8 cellular contexts compared by ENCODE assay signal in genomic region chr9:70257991-70258691, GRCh38. TPM values are rescaled to one million over a fixed set of nuclear protein-coding genes. Genes with fewer than 3 reads are reported as not detected.
DNase-seq lines count a peak whose midpoint lies in the region; ATAC-seq, FAIRE-seq and TF ChIP-seq lines count a peak whose summit lies in the region.

No MANE protein-coding gene starts in this region.

- peak in 1 of 2 experiments; percentile 40 for DNase-seq in Caco-2
- DNase-seq in GM19238 (ENCODE audit: insufficient read length, low spot score), result peak; percentile 20
- peak; percentile 92 for DNase-seq in NCI-H69 (lab: John Stamatoyannopoulos, UW)
- DNase-seq in left cardiac atrium, result peak; percentile 28
- DNase-seq in pancreas, result peak in 5 of 6 donors; percentile 72 to 90 (median 81)
- no peak for DNase-seq in GM13977 (ENCODE audit: low spot score)

- no peaks in the 10 kb centered on the region for H3K4me1 ChIP-seq in Caco-2
- H3K4me1 ChIP-seq in pancreas, result peaks cover 14 to 58% (median 43%) of the 10 kb centered on the region in 3 donors

- H3K4me3 ChIP-seq in Caco-2 (ENCODE audit: low read depth, low read length), result peak overlapping the region; percentile 54
- H3K4me3 ChIP-seq in pancreas, result peak overlapping the region; percentile 2 to 84 (median 72)

- H3K36me3 ChIP-seq in Caco-2 (ENCODE audit: control insufficient read depth, insufficient read depth, low read length) (no peaks in the 10 kb centered on the region), pancreas (no peaks in the 10 kb centered on the region)

- H3K27me3 Mint-ChIP-seq in Caco-2 (ENCODE audit: insufficient read depth, unreplicated experiment), result no peaks in the 10 kb centered on the region

- CTCF ChIA-PET in Caco-2 (lab: Charles Lee), result no interaction called here

- no peak for FAIRE-seq in pancreas (lab: Jason Lieb, UNC)

- TF ChIP-seq CTCF in Caco-2 (IDR thresholded peaks at IDR 0.05; ENCODE audit: insufficient read depth in 1 of 2, low read depth in 1 of 2, low read length in 1 of 2, severe bottlenecking in 1 of 2, unreplicated experiment in 1 of 2) (no peak), pancreas (IDR thresholded peaks at IDR 0.05) (no peak), GM13977 (IDR thresholded peaks at IDR 0.05; ENCODE audit: extremely low read depth, insufficient read depth, missing control alignments) (no peak)

- H3K36me3 Mint-ChIP-seq in Caco-2 (ENCODE audit: insufficient read depth, unreplicated experiment), result peaks cover 26% of the 10 kb centered on the region

- peak; percentile 39 for ATAC-seq in HG03159 (IDR thresholded peaks at IDR 0.05; ENCODE audit: unreplicated experiment)
- peak; percentile 55 to 68 for ATAC-seq in left cardiac atrium
- peak; percentile 63 to 78 (median 72) for ATAC-seq in pancreas

- peaks cover 8% of the 10 kb centered on the region for H3K4me1 Mint-ChIP-seq in Caco-2 (ENCODE audit: low read depth, unreplicated experiment)

- H3K27me3 ChIP-seq in Caco-2 (replicated peaks; ENCODE audit: control insufficient read depth, insufficient read depth, low read length), result no peaks in the 10 kb centered on the region
- no peaks in the 10 kb centered on the region for H3K27me3 ChIP-seq in pancreas

- intact Hi-C loops in Caco-2 (cut with micrococcal nuclease; ENCODE audit: unreplicated experiment), result no loop called here
- intact Hi-C loops in left cardiac atrium (cut with DNase I), result loop anchor here in 1 of 2 donors (10.0 kb wide), 1 partner anchor 347 kb away; no protein-coding TSS in a partner anchor
- intact Hi-C loops in pancreas (cut with DNase I), result no loop called here

- H3K27ac Mint-ChIP-seq in Caco-2 (ENCODE audit: unreplicated experiment), result peak overlapping the region; percentile 94

- H3K9me3 Mint-ChIP-seq in Caco-2 (ENCODE audit: unreplicated experiment), result no peaks in the 10 kb centered on the region

- 4 to 8% (median 7%) methylated on average over 27 of the region's 27 CpGs for WGBS in adipose tissue, 3 donors
- WGBS in pancreas, 2 donors, result 3% methylated on average over 26 to 27 of the region's 27 CpGs

- H3K4me3 Mint-ChIP-seq in Caco-2 (ENCODE audit: unreplicated experiment), result peak overlapping the region; percentile 89

- peak overlapping the region; percentile 83 for H3K27ac ChIP-seq in adipose tissue (ENCODE audit: low read depth, low read length)
- H3K27ac ChIP-seq in pancreas, result peak overlapping the region; percentile 88 to 99 (median 96)

- POLR2A ChIA-PET in Caco-2 (lab: Charles Lee), result no interaction called here

- H3K9me3 ChIP-seq in Caco-2, result no peaks in the 10 kb centered on the region
- peaks cover 0 to 4% (median 0%) of the 10 kb centered on the region in 4 donors for H3K9me3 ChIP-seq in pancreas

- in situ Hi-C loops in GM13977 (cut with MboI; ENCODE audit: low pct_unique_long_range_greater_than_20kb, low sequenced_read_pairs, unreplicated experiment), result no loop called here

- BruUV-seq in Caco-2 (replicated peaks; lab: Mats Ljungman, UMichigan), result TSS peak; percentile 82

RNA-seq across cellular contexts. Expression of gene SMC5, which starts 0.6 kb away (rescaled TPM):
- total RNA-seq in Caco-2 (2022) (7.7 and 7.8 TPM in 2 replicates), left cardiac atrium (10 to 100 TPM; 12.3 to 21.0 TPM), pancreas (10 to 100 TPM; 13.0 to 23.2 (median 15.1) TPM)
- polyA plus RNA-seq in adipose tissue (10 to 100 TPM in 1 of 3 donors, 1 to 10 TPM in 2; 7.7 to 10.3 (median 8.5) TPM), pancreas (10 to 100 TPM in 1 of 2 donors, 1 to 10 TPM in 1; 6.1 to 14.9 TPM)
